Comparison of ENCODE assay signal across 19 cellular contexts in the genomic region with DNA sequence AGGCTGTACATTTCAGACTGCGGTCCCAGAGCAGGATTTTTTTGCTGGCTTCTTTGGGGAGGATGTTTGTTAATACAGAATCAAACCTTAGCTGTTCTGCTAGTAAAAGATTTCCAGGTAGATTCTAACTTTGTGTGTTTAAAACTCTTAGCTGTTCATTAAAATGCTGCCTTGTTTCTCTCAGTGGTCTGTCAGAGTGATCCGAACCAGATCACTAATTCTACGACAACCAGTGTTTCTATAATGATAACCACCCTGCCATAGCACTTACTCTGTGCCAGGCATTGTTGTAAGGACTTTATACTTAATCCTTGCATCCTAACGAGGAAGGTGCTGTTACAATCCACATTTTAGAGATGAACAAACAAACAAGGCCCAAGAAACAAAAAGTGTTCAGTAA.
DNase-seq lines count a peak whose midpoint lies in the region; ATAC-seq and TF ChIP-seq lines count a peak whose summit lies in the region.
"Had no signal": no experiment of that assay in that cellular context is flagged by ENCODE, and none has a peak within 500 bp of the region (broad histone marks: within the 10 kb centered on the region; RNA-seq: fewer than 3 reads in every experiment).

No MANE protein-coding gene starts in this region.

- H3K9me3 Mint-ChIP-seq in activated T-cell treated with anti-CD3 and anti-CD28 coated beads, Interleukin-2, amount 50 U/mL, for 24 hours: no peaks in the 10 kb centered on the region
- no peaks in the 10 kb centered on the region for H3K9me3 Mint-ChIP-seq in WTC11
- H3K9me3 Mint-ChIP-seq: activated T-cell treated with anti-CD3 and anti-CD28 coated beads, Interleukin-2, amount 50 U/mL, for 4 hours; GM23338 had no signal

- POLR2A ChIA-PET in WTC11 (lab: Charles Lee): no interaction called here

- H3K4me3 ChIP-seq in lower lobe of right lung: no peak overlapping the region
- peak overlapping the region; percentile 17 to 22 for H3K4me3 ChIP-seq in stomach smooth muscle (ENCODE audit: low read length in 2 of 2)
- H3K4me3 ChIP-seq: GM12878, GM23338, psoas muscle had no signal

- DNase-seq in activated T-cell treated with anti-CD3 and anti-CD28 coated beads, Interleukin-2, amount 50 U/mL, for 24 hours: no peak
- DNase-seq in activated T-cell treated with anti-CD3 and anti-CD28 coated beads, Interleukin-2, amount 50 U/mL, for 48 hours: no peak
- DNase-seq in WTC11 (ENCODE audit: low spot score) (no peak), lower lobe of right lung (no peak), pons (ENCODE audit: low spot score) (no peak), D341Med (ENCODE audit: low spot score) (no peak)
- DNase-seq: activated CD4-positive, alpha-beta T cell treated with anti-CD3 and anti-CD28 coated beads for 48 hours; activated T-cell treated with anti-CD3 and anti-CD28 coated beads, Interleukin-2, amount 50 U/mL, for 4 hours; cortex of kidney; NCI-H146; NCI-H345; NK-92 treated with Interleukin-12 subunit alpha and Interleukin-12 subunit beta, amount 100 ng/mL, for 24 hours; psoas muscle; SHP77 treated with DMSO at 0.1 percent for 48 hours; T-helper 9 cell had no signal

- H3K27ac ChIP-seq in lower lobe of right lung (peak overlapping the region; percentile 26), stomach smooth muscle (ENCODE audit: low read length) (peak overlapping the region; percentile 64)
- H3K27ac ChIP-seq: psoas muscle had no signal

- H3K4me3 Mint-ChIP-seq in activated T-cell treated with anti-CD3 and anti-CD28 coated beads, Interleukin-2, amount 50 U/mL, for 24 hours: no peak overlapping the region
- no peak overlapping the region for H3K4me3 Mint-ChIP-seq in WTC11
- H3K4me3 Mint-ChIP-seq: activated T-cell treated with anti-CD3 and anti-CD28 coated beads, Interleukin-2, amount 50 U/mL, for 4 hours; GM23338 had no signal

- peak overlapping the region; percentile 78 for H3K27ac Mint-ChIP-seq in activated T-cell treated with anti-CD3 and anti-CD28 coated beads, Interleukin-2, amount 50 U/mL, for 24 hours
- H3K27ac Mint-ChIP-seq in WTC11: peak overlapping the region; percentile 7; the same call in 1 of the 2 replicates
- H3K27ac Mint-ChIP-seq: GM23338 had no signal

- H3K9ac ChIP-seq in stomach smooth muscle (ENCODE audit: low read length in 2 of 2): peak overlapping the region; percentile 23 to 51

- no peak for TF ChIP-seq CTCF in WTC11 (IDR thresholded peaks at IDR 0.05)
- no peak for TF ChIP-seq CTCF in lower lobe of right lung (IDR thresholded peaks at IDR 0.05)

- intact Hi-C loops in lower lobe of right lung (cut with DNase I): no loop called here

- no peaks in the 10 kb centered on the region for H3K9me3 ChIP-seq in lower lobe of right lung
- no peaks in the 10 kb centered on the region for H3K9me3 ChIP-seq in stomach smooth muscle (ENCODE audit: control insufficient read depth in 2 of 2, low read length in 2 of 2)
- H3K9me3 ChIP-seq: psoas muscle had no signal

- H3K27me3 ChIP-seq in lower lobe of right lung (ENCODE audit: low read depth) (no peaks in the 10 kb centered on the region), stomach smooth muscle (ENCODE audit: control insufficient read depth in 1 of 2, insufficient read depth in 2 of 2, low read length in 2 of 2) (no peaks in the 10 kb centered on the region)

- CTCF ChIA-PET in WTC11 (lab: Charles Lee): interaction anchor here (1.2 kb wide), 1 partner anchor 116 kb away, joined by 3 read pairs; no protein-coding TSS in a partner anchor

- ATAC-seq in WTC11: no peak
- no peak for ATAC-seq in lower lobe of right lung
- no peak for ATAC-seq in HG03565 (IDR thresholded peaks at IDR 0.05; ENCODE audit: unreplicated experiment)
- ATAC-seq: activated T-cell treated with anti-CD3 and anti-CD28 coated beads, Interleukin-2, amount 50 U/mL, for 4 hours; GM12878; GM23338; psoas muscle had no signal

- peaks cover 65% of the 10 kb centered on the region for H3K4me1 Mint-ChIP-seq in activated T-cell treated with anti-CD3 and anti-CD28 coated beads, Interleukin-2, amount 50 U/mL, for 24 hours (ENCODE audit: low read depth)
- H3K4me1 Mint-ChIP-seq in WTC11: peaks cover 52% of the 10 kb centered on the region

- H3K36me3 ChIP-seq in lower lobe of right lung: no peaks in the 10 kb centered on the region
- no peaks in the 10 kb centered on the region for H3K36me3 ChIP-seq in stomach smooth muscle (ENCODE audit: control insufficient read depth in 2 of 2, insufficient read depth in 2 of 2, low read length in 2 of 2)

- H3K36me3 Mint-ChIP-seq in activated T-cell treated with anti-CD3 and anti-CD28 coated beads, Interleukin-2, amount 50 U/mL, for 24 hours (ENCODE audit: low read depth): peaks cover 5% of the 10 kb centered on the region
- no peaks in the 10 kb centered on the region for H3K36me3 Mint-ChIP-seq in WTC11

- H3K27me3 Mint-ChIP-seq in activated T-cell treated with anti-CD3 and anti-CD28 coated beads, Interleukin-2, amount 50 U/mL, for 24 hours: no peaks in the 10 kb centered on the region
- H3K27me3 Mint-ChIP-seq in WTC11 (ENCODE audit: low read depth): no peaks in the 10 kb centered on the region

- peaks cover 62% of the 10 kb centered on the region for H3K4me1 ChIP-seq in lower lobe of right lung
- peaks cover 52% of the 10 kb centered on the region for H3K4me1 ChIP-seq in stomach smooth muscle (ENCODE audit: control insufficient read depth, insufficient read depth, low read length)

TF ChIP-seq in WTC11, 78 proteins besides CTCF, POLR2A, EP300 and RAD21:
- no peak for TF ChIP-seq ZSCAN18 (CRISPR knock-in tag; IDR thresholded peaks at IDR 0.05)
- TF ChIP-seq TCF7 (CRISPR knock-in tag; IDR thresholded peaks at IDR 0.05; ENCODE audit: low read depth): no peak
- TF ChIP-seq, protein P1, sequence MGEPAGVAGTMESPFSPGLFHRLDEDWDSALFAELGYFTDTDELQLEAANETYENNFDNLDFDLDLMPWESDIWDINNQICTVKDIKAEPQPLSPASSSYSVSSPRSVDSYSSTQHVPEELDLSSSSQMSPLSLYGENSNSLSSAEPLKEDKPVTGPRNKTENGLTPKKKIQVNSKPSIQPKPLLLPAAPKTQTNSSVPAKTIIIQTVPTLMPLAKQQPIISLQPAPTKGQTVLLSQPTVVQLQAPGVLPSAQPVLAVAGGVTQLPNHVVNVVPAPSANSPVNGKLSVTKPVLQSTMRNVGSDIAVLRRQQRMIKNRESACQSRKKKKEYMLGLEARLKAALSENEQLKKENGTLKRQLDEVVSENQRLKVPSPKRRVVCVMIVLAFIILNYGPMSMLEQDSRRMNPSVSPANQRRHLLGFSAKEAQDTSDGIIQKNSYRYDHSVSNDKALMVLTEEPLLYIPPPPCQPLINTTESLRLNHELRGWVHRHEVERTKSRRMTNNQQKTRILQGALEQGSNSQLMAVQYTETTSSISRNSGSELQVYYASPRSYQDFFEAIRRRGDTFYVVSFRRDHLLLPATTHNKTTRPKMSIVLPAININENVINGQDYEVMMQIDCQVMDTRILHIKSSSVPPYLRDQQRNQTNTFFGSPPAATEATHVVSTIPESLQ (CRISPR knock-in tag; IDR thresholded peaks at IDR 0.05): no peak
- no peak for TF ChIP-seq CREM (CRISPR knock-in tag; IDR thresholded peaks at IDR 0.05)
- no peak for TF ChIP-seq NR3C1 (CRISPR knock-in tag; conservative IDR thresholded peaks at IDR 0.05; ENCODE audit: low read depth)
- no peak for TF ChIP-seq HMGA2 (CRISPR knock-in tag; IDR thresholded peaks at IDR 0.05)
- TF ChIP-seq TP53 (CRISPR knock-in tag; IDR thresholded peaks at IDR 0.05): no peak
- no peak for TF ChIP-seq MLX (CRISPR knock-in tag; IDR thresholded peaks at IDR 0.05)
TF ChIP-seq in WTC11: peak in this region for 0.
